In genomic region chr21:34338226-34338625, GRCh38 we compare ENCODE assay signal across 33 cellular contexts. TPM values are rescaled to one million over a fixed set of nuclear protein-coding genes. Genes with fewer than 3 reads are reported as not detected.
"Had no signal": no experiment of that assay in that cellular context is flagged by ENCODE, and none has a peak within 500 bp of the region (broad histone marks: within the 10 kb centered on the region; RNA-seq: fewer than 3 reads in every experiment).

No MANE protein-coding gene starts in this region.

- H3K27me3 Mint-ChIP-seq: activated CD4-positive, alpha-beta T cell treated with anti-CD3 and anti-CD28 coated beads for 36 hours; activated CD4-positive, alpha-beta T cell treated with anti-CD3 and anti-CD28 coated beads, Interleukin-2, amount 10 ng/mL, durations not matched to agents 7 days and 5 days; activated naive CD8-positive, alpha-beta T cell; activated naive CD8-positive, alpha-beta T cell treated with anti-CD3 and anti-CD28 coated beads, Interleukin-2, amount 50 U/mL, for 24 hours had no signal

- H3K36me3 Mint-ChIP-seq: activated naive CD4-positive, alpha-beta T cell treated with anti-CD3 and anti-CD28 coated beads, Interleukin-2, amount 10 ng/mL, durations not matched to agents 7 days and 5 days; activated naive CD8-positive, alpha-beta T cell; WTC11 had no signal

- H3K36me3 ChIP-seq: cardiac muscle cell, Peyer's patch, SJSA1 had no signal

- H3K4me3 ChIP-seq: cardiac muscle cell, Peyer's patch, SJSA1 had no signal

- H3K27ac ChIP-seq: cardiac muscle cell had no signal

- H3K9me3 ChIP-seq: Peyer's patch, SJSA1, SK-N-SH had no signal

- H3K9ac ChIP-seq: SK-N-SH had no signal

- H3K4me3 Mint-ChIP-seq: activated CD4-positive, alpha-beta T cell treated with anti-CD3 and anti-CD28 coated beads for 36 hours; activated CD4-positive, alpha-beta T cell treated with anti-CD3 and anti-CD28 coated beads, Interleukin-2, amount 10 ng/mL, durations not matched to agents 7 days and 5 days; activated CD8-positive, alpha-beta T cell treated with anti-CD3 and anti-CD28 coated beads, Interleukin-2, amount 10 ng/mL, durations not matched to agents 7 days and 5 days; activated naive CD4-positive, alpha-beta T cell treated with anti-CD3 and anti-CD28 coated beads, Interleukin-2, amount 10 ng/mL, durations not matched to agents 7 days and 5 days; activated naive CD8-positive, alpha-beta T cell; activated naive CD8-positive, alpha-beta T cell treated with anti-CD3 and anti-CD28 coated beads, Interleukin-2, amount 50 U/mL, for 24 hours; central memory CD8-positive, alpha-beta T cell; T-helper 1 cell treated with Interleukin-12 subunit alpha and Interleukin-12 subunit beta and Interleukin-4 antibody, amounts not matched to agents 30 μg/mL and 1 μg/mL, for 36 hours; T-helper 2 cell treated with Interferon-gamma antibody and Interleukin-4, amounts not matched to agents 5 μg/mL and 100 μg/mL, for 36 hours; WTC11 had no signal

- H3K27ac Mint-ChIP-seq: activated CD4-positive, alpha-beta T cell treated with anti-CD3 and anti-CD28 coated beads for 36 hours; activated CD4-positive, alpha-beta T cell treated with anti-CD3 and anti-CD28 coated beads, Interleukin-2, amount 10 ng/mL, durations not matched to agents 7 days and 5 days; activated CD8-positive, alpha-beta T cell treated with anti-CD3 and anti-CD28 coated beads, Interleukin-2, amount 10 ng/mL, durations not matched to agents 7 days and 5 days; activated naive CD8-positive, alpha-beta T cell; activated naive CD8-positive, alpha-beta T cell treated with anti-CD3 and anti-CD28 coated beads, Interleukin-2, amount 50 U/mL, for 24 hours; T-helper 1 cell treated with Interleukin-12 subunit alpha and Interleukin-12 subunit beta and Interleukin-4 antibody, amounts not matched to agents 30 μg/mL and 1 μg/mL, for 36 hours; T-helper 2 cell treated with Interferon-gamma antibody and Interleukin-4, amounts not matched to agents 5 μg/mL and 100 μg/mL, for 36 hours; WTC11 had no signal

- H3K27me3 ChIP-seq: cardiac muscle cell, Peyer's patch, SJSA1 had no signal

- H3K9me3 Mint-ChIP-seq: activated CD4-positive, alpha-beta T cell treated with anti-CD3 and anti-CD28 coated beads, Interleukin-2, amount 10 ng/mL, durations not matched to agents 7 days and 5 days; activated naive CD4-positive, alpha-beta T cell treated with anti-CD3 and anti-CD28 coated beads, Interleukin-2, amount 10 ng/mL, durations not matched to agents 7 days and 5 days; activated naive CD8-positive, alpha-beta T cell treated with anti-CD3 and anti-CD28 coated beads, Interleukin-2, amount 50 U/mL, for 24 hours; central memory CD8-positive, alpha-beta T cell; T-helper 1 cell treated with Interleukin-12 subunit alpha and Interleukin-12 subunit beta and Interleukin-4 antibody, amounts not matched to agents 30 μg/mL and 1 μg/mL, for 36 hours; T-helper 2 cell treated with Interferon-gamma antibody and Interleukin-4, amounts not matched to agents 5 μg/mL and 100 μg/mL, for 36 hours; WTC11 had no signal

- ATAC-seq: activated CD4-positive, alpha-beta T cell treated with anti-CD3 and anti-CD28 coated beads for 36 hours; activated CD4-positive, CD25-positive, alpha-beta regulatory T cell treated with anti-CD3 and anti-CD28 coated beads, Interleukin-2, amount 50 U/mL, for 24 hours; activated CD8-positive, alpha-beta T cell treated with anti-CD3 and anti-CD28 coated beads, Interleukin-2, amount 10 ng/mL, durations not matched to agents 7 days and 5 days; activated naive CD8-positive, alpha-beta T cell treated with anti-CD3 and anti-CD28 coated beads, Interleukin-2, amount 50 U/mL, for 24 hours; PC-3; WTC11 had no signal

- H3K4me1 Mint-ChIP-seq: activated naive CD4-positive, alpha-beta T cell treated with anti-CD3 and anti-CD28 coated beads, Interleukin-2, amount 10 ng/mL, durations not matched to agents 7 days and 5 days had no signal

- DNase-seq: activated CD4-positive, alpha-beta T cell treated with anti-CD3 and anti-CD28 coated beads for 36 hours; activated CD4-positive, alpha-beta T cell treated with anti-CD3 and anti-CD28 coated beads, Interleukin-2, amount 10 ng/mL, durations not matched to agents 7 days and 5 days; activated CD4-positive, alpha-beta T cell treated with anti-CD3 and anti-CD28 coated beads, Interleukin-2, amount 50 U/mL, for 48 hours; activated CD8-positive, alpha-beta memory T cell treated with anti-CD3 and anti-CD28 coated beads, Interleukin-2, amount 50 U/mL, for 48 hours; activated CD8-positive, alpha-beta T cell treated with anti-CD3 and anti-CD28 coated beads, Interleukin-2, amount 10 ng/mL, durations not matched to agents 7 days and 5 days; activated effector memory CD4-positive, alpha-beta T cell treated with Interleukin-2 at 50 U/mL for 16 hours; activated naive CD4-positive, alpha-beta T cell treated with anti-CD3 and anti-CD28 coated beads, Interleukin-2, amount 10 ng/mL, durations not matched to agents 7 days and 5 days; activated naive CD8-positive, alpha-beta T cell treated with anti-CD3 and anti-CD28 coated beads, Interleukin-2, amount 50 U/mL, for 24 hours; activated T-cell treated with anti-CD3 and anti-CD28 coated beads, Interleukin-2, amount 50 U/mL, for 48 hours; anterior cingulate cortex; Karpas-422; KBM-7; NCI-H1105; NCI-H1417 treated with DMSO at 0.1 percent for 48 hours; NCI-H187 treated with DMSO at 0.1 percent for 48 hours; NCI-H345; NCI-H524 treated with DMSO at 0.1 percent for 48 hours; NK-92 treated with Interleukin-12 subunit alpha and Interleukin-12 subunit beta, amount 100 ng/mL, for 24 hours; Peyer's patch; RPMI8226; SHP77 treated with DMSO at 0.1 percent for 48 hours; SK-N-SH had no signal

- H3K4me2 ChIP-seq: SK-N-SH had no signal

RNA-seq across cellular contexts. Expression of gene KCNE2, which starts 25.6 kb away (rescaled TPM):
- total RNA-seq: activated CD4-positive, alpha-beta T cell treated with anti-CD3 and anti-CD28 coated beads for 36 hours; activated CD4-positive, alpha-beta T cell treated with anti-CD3 and anti-CD28 coated beads, Interleukin-2, amount 10 ng/mL, durations not matched to agents 7 days and 5 days; activated CD8-positive, alpha-beta T cell treated with anti-CD3 and anti-CD28 coated beads, Interleukin-2, amount 10 ng/mL, durations not matched to agents 7 days and 5 days; MCF 10A; NCI-H460; PC-3; Peyer's patch; SJSA1 had no signal
